ENCODE assay signal across 1 cellular context in the genomic region with DNA sequence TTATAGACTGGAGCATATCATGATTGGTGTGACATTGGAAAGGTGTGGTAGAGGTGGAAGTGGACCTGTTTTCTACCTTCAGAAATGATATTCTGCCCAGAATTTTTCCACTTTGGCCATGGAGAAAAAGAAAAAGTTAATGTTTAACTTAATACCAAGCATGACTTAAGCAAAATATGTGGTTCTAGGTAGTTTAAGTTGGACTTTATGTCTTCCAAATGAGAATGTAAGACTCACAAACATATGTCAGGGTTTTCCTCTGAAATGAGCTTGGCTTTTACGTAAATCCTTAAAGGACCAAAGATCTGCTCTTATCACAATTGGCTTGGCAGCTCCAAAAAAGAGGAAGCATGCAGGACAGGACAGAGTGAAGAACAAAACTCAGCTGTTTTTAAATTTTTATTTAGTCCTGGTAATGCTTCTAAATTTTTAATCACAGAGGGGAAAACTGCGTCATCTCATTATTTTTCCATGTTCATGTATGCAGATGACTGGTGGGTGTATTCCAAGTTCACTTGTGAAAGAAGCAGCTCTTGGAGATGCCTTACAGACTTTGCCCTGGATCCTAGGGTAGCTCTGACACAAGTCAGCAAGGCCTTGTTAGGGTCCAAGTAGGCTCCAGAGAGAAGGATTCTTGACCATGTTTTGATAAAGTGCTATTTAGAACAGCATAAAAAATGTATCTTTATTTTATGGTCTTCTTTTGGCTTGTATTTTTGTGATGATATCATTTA.
TF ChIP-seq lines count a peak whose summit lies in the region.

No MANE protein-coding gene starts in this region.

TF ChIP-seq in HepG2, 621 proteins besides CTCF, POLR2A, EP300 and RAD21 (continued from another document and continues in another):
- TF ChIP-seq, protein P1, sequence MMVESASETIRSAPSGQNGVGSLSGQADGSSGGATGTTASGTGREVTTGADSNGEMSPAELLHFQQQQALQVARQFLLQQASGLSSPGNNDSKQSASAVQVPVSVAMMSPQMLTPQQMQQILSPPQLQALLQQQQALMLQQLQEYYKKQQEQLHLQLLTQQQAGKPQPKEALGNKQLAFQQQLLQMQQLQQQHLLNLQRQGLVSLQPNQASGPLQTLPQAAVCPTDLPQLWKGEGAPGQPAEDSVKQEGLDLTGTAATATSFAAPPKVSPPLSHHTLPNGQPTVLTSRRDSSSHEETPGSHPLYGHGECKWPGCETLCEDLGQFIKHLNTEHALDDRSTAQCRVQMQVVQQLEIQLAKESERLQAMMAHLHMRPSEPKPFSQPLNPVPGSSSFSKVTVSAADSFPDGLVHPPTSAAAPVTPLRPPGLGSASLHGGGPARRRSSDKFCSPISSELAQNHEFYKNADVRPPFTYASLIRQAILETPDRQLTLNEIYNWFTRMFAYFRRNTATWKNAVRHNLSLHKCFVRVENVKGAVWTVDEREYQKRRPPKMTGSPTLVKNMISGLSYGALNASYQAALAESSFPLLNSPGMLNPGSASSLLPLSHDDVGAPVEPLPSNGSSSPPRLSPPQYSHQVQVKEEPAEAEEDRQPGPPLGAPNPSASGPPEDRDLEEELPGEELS (CRISPR knock-in tag; IDR thresholded peaks at IDR 0.05): peak; percentile 48; the same call in 1 of the 2 replicates
- TF ChIP-seq, protein P2, sequence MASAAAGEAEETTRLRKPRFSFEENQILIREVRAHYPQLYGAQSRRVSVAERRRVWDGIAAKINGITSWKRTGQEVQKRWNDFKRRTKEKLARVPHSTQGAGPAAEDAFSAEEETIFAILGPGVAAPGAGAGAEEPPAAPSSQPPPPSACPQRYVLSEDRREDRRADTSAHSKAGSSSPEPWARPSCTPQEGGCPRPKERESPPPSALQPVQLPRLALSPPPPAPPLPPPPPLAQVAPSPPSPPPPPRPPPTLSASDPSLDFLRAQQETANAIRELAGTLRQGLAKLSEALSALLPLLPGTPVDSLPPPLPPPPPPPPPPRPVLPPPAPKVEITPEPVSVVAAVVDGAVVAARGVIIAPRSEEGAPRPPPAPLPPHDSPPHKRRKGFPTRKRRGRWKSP (CRISPR knock-in tag; IDR thresholded peaks at IDR 0.05): no peak
- TF ChIP-seq, protein P3, sequence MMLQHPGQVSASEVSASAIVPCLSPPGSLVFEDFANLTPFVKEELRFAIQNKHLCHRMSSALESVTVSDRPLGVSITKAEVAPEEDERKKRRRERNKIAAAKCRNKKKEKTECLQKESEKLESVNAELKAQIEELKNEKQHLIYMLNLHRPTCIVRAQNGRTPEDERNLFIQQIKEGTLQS (CRISPR knock-in tag; IDR thresholded peaks at IDR 0.05): no peak
- TF ChIP-seq ZNF766 (CRISPR knock-in tag; IDR thresholded peaks at IDR 0.05; ENCODE audit: borderline replicate concordance) (no peak), CENPT (CRISPR knock-in tag; IDR thresholded peaks at IDR 0.05; ENCODE audit: low read depth) (no peak), SRSF4 (IDR thresholded peaks at IDR 0.05; ENCODE audit: low read depth, low read length, poor library complexity, severe bottlenecking) (no peak), SETDB1 (CRISPR knock-in tag; IDR thresholded peaks at IDR 0.05; ENCODE audit: borderline replicate concordance) (no peak), SP4 (CRISPR knock-in tag; IDR thresholded peaks at IDR 0.05) (no peak), MLXIP (CRISPR knock-in tag; IDR thresholded peaks at IDR 0.05; ENCODE audit: borderline replicate concordance) (no peak), SP140L (CRISPR knock-in tag; IDR thresholded peaks at IDR 0.05; ENCODE audit: borderline replicate concordance) (no peak), PTBP1 (IDR thresholded peaks at IDR 0.05; ENCODE audit: low read depth, low read length, poor library complexity, severe bottlenecking) (no peak), FOXC1 (CRISPR knock-in tag; IDR thresholded peaks at IDR 0.05; ENCODE audit: borderline replicate concordance) (no peak), MEIS1 (CRISPR knock-in tag; IDR thresholded peaks at IDR 0.05; ENCODE audit: borderline replicate concordance) (no peak), MAX (IDR thresholded peaks at IDR 0.05) (peak; percentile 21; the same call in 1 of the 2 replicates), DPF2 (CRISPR knock-in tag; IDR thresholded peaks at IDR 0.05; ENCODE audit: borderline replicate concordance, low read depth) (no peak), ZNF180 (CRISPR knock-in tag; IDR thresholded peaks at IDR 0.05; ENCODE audit: borderline replicate concordance, low read depth) (no peak), MLLT10 (CRISPR knock-in tag; IDR thresholded peaks at IDR 0.05) (no peak), SAFB2 (CRISPR knock-in tag; IDR thresholded peaks at IDR 0.05; ENCODE audit: borderline replicate concordance, low read depth) (no peak), AGO2 (optimal IDR thresholded peaks at IDR 0.05; ENCODE audit: low read depth, low read length) (no peak), ZNF260 (CRISPR knock-in tag; IDR thresholded peaks at IDR 0.05; ENCODE audit: borderline replicate concordance, low read depth) (no peak), ZNF660 (CRISPR knock-in tag; IDR thresholded peaks at IDR 0.05; ENCODE audit: borderline replicate concordance, low read depth) (no peak), ZNF720 (CRISPR knock-in tag; IDR thresholded peaks at IDR 0.05) (no peak), CHD4 (IDR thresholded peaks at IDR 0.05; ENCODE audit: borderline replicate concordance, low read length) (0 out of 2 replicates have a peak, but pooled peaks have one; percentile 11), HDAC2 (CRISPR knock-in tag; IDR thresholded peaks at IDR 0.05) (peak; percentile 33; the same call in 1 of the 2 replicates), ASH2L (IDR thresholded peaks at IDR 0.05; ENCODE audit: insufficient read length, low read depth, low read length) (peak; percentile 12), ZHX1 (CRISPR knock-in tag; IDR thresholded peaks at IDR 0.05; ENCODE audit: low read depth) (no peak), NFIC (IDR thresholded peaks at IDR 0.05; ENCODE audit: low read length) (0 out of 2 replicates have a peak, but pooled peaks have one; percentile 36), ZBTB25 (CRISPR knock-in tag; IDR thresholded peaks at IDR 0.05) (no peak), TFDP2 (CRISPR knock-in tag; IDR thresholded peaks at IDR 0.05) (no peak), SSRP1 (CRISPR knock-in tag; IDR thresholded peaks at IDR 0.05) (0 out of 2 replicates have a peak, but pooled peaks have one; percentile 52), ETV6 (CRISPR knock-in tag; conservative IDR thresholded peaks at IDR 0.05) (no peak), FOXP1 (IDR thresholded peaks at IDR 0.05) (no peak), FOXP1 (CRISPR knock-in tag; IDR thresholded peaks at IDR 0.05) (no peak), ATM (IDR thresholded peaks at IDR 0.05; ENCODE audit: borderline replicate concordance) (no peak), TGIF2 (CRISPR knock-in tag; IDR thresholded peaks at IDR 0.05) (no peak), ZNF501 (CRISPR knock-in tag; IDR thresholded peaks at IDR 0.05) (no peak), ZNF644 (CRISPR knock-in tag; IDR thresholded peaks at IDR 0.05; ENCODE audit: low read depth) (peak; percentile 49; the same call in 1 of the 2 replicates), ZNF724P (CRISPR knock-in tag; IDR thresholded peaks at IDR 0.05; ENCODE audit: borderline replicate concordance) (no peak), KMT2B (CRISPR knock-in tag; IDR thresholded peaks at IDR 0.05) (no peak), ETV5 (CRISPR knock-in tag; IDR thresholded peaks at IDR 0.05; ENCODE audit: borderline replicate concordance) (0 out of 2 replicates have a peak, but pooled peaks have one; percentile 13), SATB2 (CRISPR knock-in tag; IDR thresholded peaks at IDR 0.05) (no peak)
- TF ChIP-seq, protein P4, sequence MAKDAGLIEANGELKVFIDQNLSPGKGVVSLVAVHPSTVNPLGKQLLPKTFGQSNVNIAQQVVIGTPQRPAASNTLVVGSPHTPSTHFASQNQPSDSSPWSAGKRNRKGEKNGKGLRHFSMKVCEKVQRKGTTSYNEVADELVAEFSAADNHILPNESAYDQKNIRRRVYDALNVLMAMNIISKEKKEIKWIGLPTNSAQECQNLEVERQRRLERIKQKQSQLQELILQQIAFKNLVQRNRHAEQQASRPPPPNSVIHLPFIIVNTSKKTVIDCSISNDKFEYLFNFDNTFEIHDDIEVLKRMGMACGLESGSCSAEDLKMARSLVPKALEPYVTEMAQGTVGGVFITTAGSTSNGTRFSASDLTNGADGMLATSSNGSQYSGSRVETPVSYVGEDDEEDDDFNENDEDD (CRISPR knock-in tag; IDR thresholded peaks at IDR 0.05; ENCODE audit: borderline replicate concordance): no peak
- TF ChIP-seq, protein P5, sequence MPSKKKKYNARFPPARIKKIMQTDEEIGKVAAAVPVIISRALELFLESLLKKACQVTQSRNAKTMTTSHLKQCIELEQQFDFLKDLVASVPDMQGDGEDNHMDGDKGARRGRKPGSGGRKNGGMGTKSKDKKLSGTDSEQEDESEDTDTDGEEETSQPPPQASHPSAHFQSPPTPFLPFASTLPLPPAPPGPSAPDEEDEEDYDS (CRISPR knock-in tag; IDR thresholded peaks at IDR 0.05): peak; percentile 80
- TF ChIP-seq, protein P6, sequence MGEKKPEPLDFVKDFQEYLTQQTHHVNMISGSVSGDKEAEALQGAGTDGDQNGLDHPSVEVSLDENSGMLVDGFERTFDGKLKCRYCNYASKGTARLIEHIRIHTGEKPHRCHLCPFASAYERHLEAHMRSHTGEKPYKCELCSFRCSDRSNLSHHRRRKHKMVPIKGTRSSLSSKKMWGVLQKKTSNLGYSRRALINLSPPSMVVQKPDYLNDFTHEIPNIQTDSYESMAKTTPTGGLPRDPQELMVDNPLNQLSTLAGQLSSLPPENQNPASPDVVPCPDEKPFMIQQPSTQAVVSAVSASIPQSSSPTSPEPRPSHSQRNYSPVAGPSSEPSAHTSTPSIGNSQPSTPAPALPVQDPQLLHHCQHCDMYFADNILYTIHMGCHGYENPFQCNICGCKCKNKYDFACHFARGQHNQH (CRISPR knock-in tag; IDR thresholded peaks at IDR 0.05): no peak
- TF ChIP-seq, protein P7, sequence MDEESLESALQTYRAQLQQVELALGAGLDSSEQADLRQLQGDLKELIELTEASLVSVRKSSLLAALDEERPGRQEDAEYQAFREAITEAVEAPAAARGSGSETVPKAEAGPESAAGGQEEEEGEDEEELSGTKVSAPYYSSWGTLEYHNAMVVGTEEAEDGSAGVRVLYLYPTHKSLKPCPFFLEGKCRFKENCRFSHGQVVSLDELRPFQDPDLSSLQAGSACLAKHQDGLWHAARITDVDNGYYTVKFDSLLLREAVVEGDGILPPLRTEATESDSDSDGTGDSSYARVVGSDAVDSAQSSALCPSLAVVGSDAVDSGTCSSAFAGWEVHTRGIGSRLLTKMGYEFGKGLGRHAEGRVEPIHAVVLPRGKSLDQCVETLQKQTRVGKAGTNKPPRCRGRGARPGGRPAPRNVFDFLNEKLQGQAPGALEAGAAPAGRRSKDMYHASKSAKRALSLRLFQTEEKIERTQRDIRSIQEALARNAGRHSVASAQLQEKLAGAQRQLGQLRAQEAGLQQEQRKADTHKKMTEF (CRISPR knock-in tag; IDR thresholded peaks at IDR 0.05): peak; percentile 25; the same call in 1 of the 2 replicates
